Comparison of ENCODE assay signal across 1 cellular context in the genomic region with DNA sequence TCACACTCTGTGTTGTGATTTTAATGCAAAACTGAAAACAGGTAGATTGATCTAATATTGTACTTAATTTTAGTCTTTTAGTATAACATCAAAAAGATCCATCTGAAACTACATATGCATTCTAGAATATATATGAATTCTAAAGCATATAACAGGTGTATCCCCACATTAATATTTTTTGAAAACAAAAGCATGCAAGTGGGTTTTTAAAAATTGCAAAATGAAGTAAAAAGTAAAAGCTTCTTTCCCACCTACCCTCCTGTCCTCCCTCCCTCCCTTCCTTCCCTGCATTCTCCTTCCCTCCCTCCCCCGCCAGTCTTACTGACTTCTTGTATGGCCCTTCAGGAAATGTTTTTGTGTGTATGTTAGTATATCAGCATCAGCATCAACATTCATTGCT.
TF ChIP-seq lines count a peak whose summit lies in the region.

No MANE protein-coding gene starts in this region.

TF ChIP-seq in GM23338, 12 proteins besides CTCF, POLR2A, EP300 and RAD21 (continued from another document):
- TF ChIP-seq, protein P1, sequence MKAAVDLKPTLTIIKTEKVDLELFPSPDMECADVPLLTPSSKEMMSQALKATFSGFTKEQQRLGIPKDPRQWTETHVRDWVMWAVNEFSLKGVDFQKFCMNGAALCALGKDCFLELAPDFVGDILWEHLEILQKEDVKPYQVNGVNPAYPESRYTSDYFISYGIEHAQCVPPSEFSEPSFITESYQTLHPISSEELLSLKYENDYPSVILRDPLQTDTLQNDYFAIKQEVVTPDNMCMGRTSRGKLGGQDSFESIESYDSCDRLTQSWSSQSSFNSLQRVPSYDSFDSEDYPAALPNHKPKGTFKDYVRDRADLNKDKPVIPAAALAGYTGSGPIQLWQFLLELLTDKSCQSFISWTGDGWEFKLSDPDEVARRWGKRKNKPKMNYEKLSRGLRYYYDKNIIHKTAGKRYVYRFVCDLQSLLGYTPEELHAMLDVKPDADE (IDR thresholded peaks at IDR 0.05) = no peak
- TF ChIP-seq JUNB (IDR thresholded peaks at IDR 0.05; ENCODE audit: unreplicated experiment) = no peak
TF ChIP-seq in GM23338: peak in this region for 0.
